In genomic region chr22:45512363-45512762, GRCh38 we compare ENCODE assay signal across 19 cellular contexts. TPM values are rescaled to one million over a fixed set of nuclear protein-coding genes. Genes with fewer than 3 reads are reported as not detected.
DNase-seq lines count a peak whose midpoint lies in the region; ATAC-seq and TF ChIP-seq lines count a peak whose summit lies in the region.
"Had no signal": no experiment of that assay in that cellular context is flagged by ENCODE, and none has a peak within 500 bp of the region (broad histone marks: within the 10 kb centered on the region; RNA-seq: fewer than 3 reads in every experiment).

No MANE protein-coding gene starts in this region.

- DNase-seq in HFFc6 (no peak), chondrocyte (ENCODE audit: low spot score) (no peak), stomach (no peak), NCI-H345 treated with DMSO at 0.1 percent for 48 hours (lab: John Stamatoyannopoulos, UW; ENCODE audit: unreplicated experiment) (no peak), T-helper 2 cell (no peak), DMS 273 treated with DMSO at 0.1 percent for 48 hours (lab: John Stamatoyannopoulos, UW) (no peak)
- DNase-seq: activated CD4-positive, alpha-beta memory T cell treated with anti-CD3 and anti-CD28 coated beads, Interleukin-2, amount 10 ng/mL, durations not matched to agents 7 days and 5 days; NCI-H1694; NCI-H524 treated with DMSO at 0.1 percent for 48 hours; RPMI8226; stimulated activated CD4-positive, alpha-beta T cell treated with anti-CD3 and anti-CD28 coated beads, Interleukin-4, amount 100 ng/mL, for 1 hour had no signal

- no peak for TF ChIP-seq EP300 in stomach (IDR thresholded peaks at IDR 0.05)

- ATAC-seq in HG03135 (IDR thresholded peaks at IDR 0.05; ENCODE audit: unreplicated experiment), result no peak
- ATAC-seq: GM12878; K562; stimulated activated effector memory CD8-positive, alpha-beta T cell treated with anti-CD3 and anti-CD28 coated beads, Interleukin-12 subunit alpha, Interleukin-12 subunit beta, amount 100 ng/mL, for 72 hours had no signal

- H3K27me3 ChIP-seq in mucosa of rectum (ENCODE audit: control insufficient read depth in 2 of 2, insufficient read depth in 2 of 2, low read length in 2 of 2) (peaks cover 0 to 4% of the 10 kb centered on the region in 2 donors), stomach (peaks cover 0 to 38% (median 16%) of the 10 kb centered on the region in 3 donors)
- H3K27me3 ChIP-seq: body of pancreas had no signal

- H3K4me1 Mint-ChIP-seq in HFFc6 (ENCODE audit: low read depth) (peaks cover 78% of the 10 kb centered on the region), chondrocyte (ENCODE audit: low read depth) (peaks cover 56% of the 10 kb centered on the region)
- H3K4me1 Mint-ChIP-seq: activated CD4-positive, alpha-beta memory T cell treated with anti-CD3 and anti-CD28 coated beads, Interleukin-2, amount 10 ng/mL, durations not matched to agents 7 days and 5 days; stimulated activated effector memory CD8-positive, alpha-beta T cell treated with anti-CD3 and anti-CD28 coated beads, Interleukin-12 subunit alpha, Interleukin-12 subunit beta, amount 100 ng/mL, for 72 hours had no signal

- H3K4me3 ChIP-seq in mucosa of rectum (ENCODE audit: low read length in 2 of 2) (no peak overlapping the region), stomach (no peak overlapping the region)
- H3K4me3 ChIP-seq: body of pancreas, GM12878, K562 had no signal

- H3K27ac ChIP-seq in mucosa of rectum (ENCODE audit: low read depth in 2 of 2, low read length in 2 of 2) (peak overlapping the region; percentile 76 to 82), stomach (peak overlapping the region; percentile 43 to 80 (median 77))
- H3K27ac ChIP-seq: body of pancreas, C4-2B had no signal

- WGBS in stomach, 5 donors, result 70 to 80% (median 74%) methylated on average over 7 to 8 of the region's 8 CpGs

- H3K36me3 ChIP-seq in mucosa of rectum (ENCODE audit: control insufficient read depth in 2 of 2, insufficient read depth in 2 of 2, low read length in 2 of 2) (no peaks in the 10 kb centered on the region), stomach (no peaks in the 10 kb centered on the region)

- TF ChIP-seq POLR2A in stomach (IDR thresholded peaks at IDR 0.05), result no peak

- H3K27me3 Mint-ChIP-seq in HFFc6 (ENCODE audit: insufficient read depth) (no peaks in the 10 kb centered on the region; the same call in 1 of the 2 replicates), chondrocyte (ENCODE audit: low read depth) (no peaks in the 10 kb centered on the region)

- intact Hi-C loops in stomach (cut with DNase I; ENCODE audit: low total_unique reads), result no loop called here

- peak; percentile 43; the same call in 1 of the 2 replicates for TF ChIP-seq CTCF in HFFc6 (IDR thresholded peaks at IDR 0.05)
- peak; percentile 23 for TF ChIP-seq CTCF in chondrocyte (IDR thresholded peaks at IDR 0.05)
- TF ChIP-seq CTCF in stomach (IDR thresholded peaks at IDR 0.05), result no peak

- H3K9me3 Mint-ChIP-seq in HFFc6 (no peaks in the 10 kb centered on the region), chondrocyte (ENCODE audit: low read depth) (no peaks in the 10 kb centered on the region)
- H3K9me3 Mint-ChIP-seq: activated CD4-positive, alpha-beta memory T cell treated with anti-CD3 and anti-CD28 coated beads, Interleukin-2, amount 10 ng/mL, durations not matched to agents 7 days and 5 days; activated T-helper 2 cell treated with anti-CD3 and anti-CD28 coated beads, Interferon-gamma antibody, Interleukin-2, Interleukin-4, amounts not matched to agents 10 μg/mL and 5 μg/mL and 100 μg/mL, durations not matched to agents 14 hours and 24 hours and 36 hours; stimulated activated effector memory CD8-positive, alpha-beta T cell treated with anti-CD3 and anti-CD28 coated beads, Interleukin-12 subunit alpha, Interleukin-12 subunit beta, amount 100 ng/mL, for 72 hours had no signal

- no peak overlapping the region for H3K9ac ChIP-seq in mucosa of rectum (ENCODE audit: low read depth in 1 of 2, low read length in 2 of 2)

- H3K36me3 Mint-ChIP-seq in HFFc6 (ENCODE audit: low read depth) (peaks cover 15% of the 10 kb centered on the region), chondrocyte (ENCODE audit: low read depth) (no peaks in the 10 kb centered on the region)
- H3K36me3 Mint-ChIP-seq: stimulated activated effector memory CD8-positive, alpha-beta T cell treated with anti-CD3 and anti-CD28 coated beads, Interleukin-12 subunit alpha, Interleukin-12 subunit beta, amount 100 ng/mL, for 72 hours had no signal

- H3K4me1 ChIP-seq in mucosa of rectum (ENCODE audit: control insufficient read depth in 2 of 2, insufficient read depth in 2 of 2, low read length in 2 of 2), result peaks cover 2 to 7% of the 10 kb centered on the region in 2 donors
- H3K4me1 ChIP-seq in stomach, result peaks cover 21 to 79% (median 45%) of the 10 kb centered on the region in 4 donors

- H3K4me3 Mint-ChIP-seq in HFFc6 (peak overlapping the region; percentile 76), chondrocyte (ENCODE audit: unreplicated experiment) (no peak overlapping the region)
- H3K4me3 Mint-ChIP-seq: activated CD4-positive, alpha-beta memory T cell treated with anti-CD3 and anti-CD28 coated beads, Interleukin-2, amount 10 ng/mL, durations not matched to agents 7 days and 5 days; stimulated activated effector memory CD8-positive, alpha-beta T cell treated with anti-CD3 and anti-CD28 coated beads, Interleukin-12 subunit alpha, Interleukin-12 subunit beta, amount 100 ng/mL, for 72 hours had no signal

- H3K27ac Mint-ChIP-seq in HFFc6 (peak overlapping the region; percentile 90), chondrocyte (ENCODE audit: unreplicated experiment) (peak overlapping the region; percentile 91)
- H3K27ac Mint-ChIP-seq: activated CD4-positive, alpha-beta memory T cell treated with anti-CD3 and anti-CD28 coated beads, Interleukin-2, amount 10 ng/mL, durations not matched to agents 7 days and 5 days; activated T-helper 2 cell treated with anti-CD3 and anti-CD28 coated beads, Interferon-gamma antibody, Interleukin-2, Interleukin-4, amounts not matched to agents 10 μg/mL and 5 μg/mL and 100 μg/mL, durations not matched to agents 14 hours and 24 hours and 36 hours; stimulated activated effector memory CD8-positive, alpha-beta T cell treated with anti-CD3 and anti-CD28 coated beads, Interleukin-12 subunit alpha, Interleukin-12 subunit beta, amount 100 ng/mL, for 72 hours had no signal

- no peaks in the 10 kb centered on the region for H3K9me3 ChIP-seq in mucosa of rectum (ENCODE audit: control insufficient read depth in 2 of 2, low read length in 2 of 2)
- no peaks in the 10 kb centered on the region for H3K9me3 ChIP-seq in stomach
- H3K9me3 ChIP-seq: body of pancreas had no signal

RNA-seq across cellular contexts. Expression of gene FBLN1, which starts 9.7 kb away (rescaled TPM):
- 100 to 1,000 TPM; 199 to 346 (median 326) TPM for total RNA-seq in HFFc6 (2021; fragmentation: NEBNext Ultra II Directional; extraction: Animal tissue kit (Norgen Biotek cat#: 25700))
- total RNA-seq in chondrocyte, result 127 to 186 TPM (median 183 TPM) in 3 replicates
- 100 to 1,000 TPM in 4 of 5 donors, 10 to 100 TPM in 1; 38.8 to 416 (median 210) TPM for total RNA-seq in stomach
- polyA plus RNA-seq in stomach, result 10 to 100 TPM; 43.4 to 97.3 (median 95.6) TPM
- total RNA-seq: activated CD4-positive, alpha-beta memory T cell treated with anti-CD3 and anti-CD28 coated beads, Interleukin-2, amount 10 ng/mL, durations not matched to agents 7 days and 5 days; activated T-helper 2 cell treated with anti-CD3 and anti-CD28 coated beads, Interferon-gamma antibody, Interleukin-2, Interleukin-4, amounts not matched to agents 10 μg/mL and 5 μg/mL and 100 μg/mL, durations not matched to agents 14 hours and 24 hours and 36 hours had no signal
- polyA plus RNA-seq: K562 had no signal

Comparison
In these comparisons a context has a peak if more than half of its experiments do, and no peak if none do; other contexts are left out.
1. CTCF ChIP-seq: peak in HFFc6 (single experiment) and chondrocyte (single experiment); none in stomach (0 of 7).